In genomic region chr6:168343239-168344167, GRCh38 we compare ENCODE assay signal across 25 cellular contexts. TPM values are rescaled to one million over a fixed set of nuclear protein-coding genes. Genes with fewer than 3 reads are reported as not detected.
DNase-seq lines count a peak whose midpoint lies in the region; ATAC-seq, FAIRE-seq and TF ChIP-seq lines count a peak whose summit lies in the region.
"Had no signal": no experiment of that assay in that cellular context is flagged by ENCODE, and none has a peak within 500 bp of the region (broad histone marks: within the 10 kb centered on the region; RNA-seq: fewer than 3 reads in every experiment).

No MANE protein-coding gene starts in this region.

- H3K27ac ChIP-seq in Karpas-422 (ENCODE audit: low read length) (no peak overlapping the region), H1 (ENCODE audit: low read depth, low read length) (no peak overlapping the region), neuronal stem cell (replicated peaks; ENCODE audit: low read length) (no peak overlapping the region)
- H3K27ac ChIP-seq: SK-N-MC had no signal

- H3K9me2 ChIP-seq in Karpas-422 (replicated peaks; ENCODE audit: insufficient read depth, low read length) = no peaks in the 10 kb centered on the region

- TF ChIP-seq RAD21 in H1 (IDR thresholded peaks at IDR 0.05 in 1 of 2, conservative IDR thresholded peaks at IDR 0.05 in 1 of 2; ENCODE audit: low read depth in 2 of 2, low read length in 2 of 2) = no peak

- no peaks in the 10 kb centered on the region for H3K23me2 ChIP-seq in H1 (ENCODE audit: low read depth, low read length)

- H3K79me1 ChIP-seq in H1 (ENCODE audit: low read depth, low read length) (no peaks in the 10 kb centered on the region), neuronal stem cell (ENCODE audit: low read depth, low read length) (no peaks in the 10 kb centered on the region)

- no peak overlapping the region for H3K4me2 ChIP-seq in Karpas-422 (ENCODE audit: low read depth, low read length, poor library complexity, severe bottlenecking)
- no peak overlapping the region for H3K4me2 ChIP-seq in H1 (ENCODE audit: insufficient read depth in 1 of 2, low read depth in 2 of 2, low read length in 2 of 2)
- H3K4me2 ChIP-seq in neuronal stem cell (ENCODE audit: insufficient read depth, low read length, poor library complexity, severe bottlenecking) = no peak overlapping the region

- no peak for ATAC-seq in GM18861 (IDR thresholded peaks at IDR 0.05; ENCODE audit: unreplicated experiment)
- ATAC-seq: CD8-positive, alpha-beta T cell had no signal

- no peak for TF ChIP-seq CTCF in H1 (IDR thresholded peaks at IDR 0.05; ENCODE audit: control extremely low read depth in 1 of 3, insufficient read depth in 1 of 3, low read depth in 1 of 3, low read length in 3 of 3)

- H4K91ac ChIP-seq in H1 (replicated peaks; ENCODE audit: insufficient read length, low read length) (no peak overlapping the region), neuronal stem cell (ENCODE audit: low read depth, low read length, poor library complexity) (no peak overlapping the region)

- no peak overlapping the region for H2BK5ac ChIP-seq in H1 (ENCODE audit: low read depth, low read length)
- no peak overlapping the region for H2BK5ac ChIP-seq in neuronal stem cell (ENCODE audit: low read length)

- H2BK15ac ChIP-seq in H1 (ENCODE audit: low read length) = no peak overlapping the region
- H2BK15ac ChIP-seq in neuronal stem cell (ENCODE audit: low read length) = no peak overlapping the region

- H3K9ac ChIP-seq in Karpas-422 (ENCODE audit: low read length) (no peak overlapping the region), H1 (replicated peaks in 1 of 4; ENCODE audit: extremely low read depth in 1 of 4, low read depth in 3 of 4, low read length in 3 of 4) (no peak overlapping the region), neuronal stem cell (ENCODE audit: low read depth, low read length, poor library complexity) (no peak overlapping the region)

- H2BK20ac ChIP-seq in H1 (ENCODE audit: low read length) = no peak overlapping the region

- H3K18ac ChIP-seq in H1 (ENCODE audit: extremely low read depth, low read length) = no peak overlapping the region
- peak overlapping the region; percentile 23 for H3K18ac ChIP-seq in neuronal stem cell (ENCODE audit: low read length)

- no peak overlapping the region for H2AK5ac ChIP-seq in H1 (ENCODE audit: low read depth, low read length)
- no peak overlapping the region for H2AK5ac ChIP-seq in neuronal stem cell (ENCODE audit: low read depth, low read length)

- H3K4ac ChIP-seq in H1 (replicated peaks; ENCODE audit: insufficient read length, low read depth, low read length) = no peak overlapping the region
- no peak overlapping the region for H3K4ac ChIP-seq in neuronal stem cell (ENCODE audit: low read length)

- POLR2A ChIA-PET in H1 (lab: Charles Lee; ENCODE audit: partially characterized antibody) = interaction anchor here (2.4 kb wide), 1 partner anchor 17 kb away, joined by 7 read pairs; no protein-coding TSS in a partner anchor

- peak overlapping the region; percentile 41; the same call in 1 of the 2 replicates for H4K8ac ChIP-seq in H1 (ENCODE audit: extremely low read depth, insufficient read depth, low read length)
- no peak overlapping the region for H4K8ac ChIP-seq in neuronal stem cell (ENCODE audit: low read depth, low read length)

- no peak overlapping the region for H3K14ac ChIP-seq in H1 (ENCODE audit: insufficient read length)
- H3K14ac ChIP-seq in neuronal stem cell (ENCODE audit: low read length) = no peak overlapping the region

- H3K23ac ChIP-seq in H1 (ENCODE audit: insufficient read length) (no peak overlapping the region), neuronal stem cell (ENCODE audit: low read depth, low read length, poor library complexity) (no peak overlapping the region)

- H4K5ac ChIP-seq in H1 (ENCODE audit: insufficient read length, low read depth, low read length) = no peak overlapping the region

- H3K9me3 ChIP-seq in Karpas-422 (ENCODE audit: low read length) (no peaks in the 10 kb centered on the region), H1 (ENCODE audit: insufficient read depth in 2 of 2, low read depth in 1 of 2, low read length in 1 of 2) (no peaks in the 10 kb centered on the region), neuronal stem cell (replicated peaks in 1 of 2; ENCODE audit: control insufficient read depth in 2 of 2, insufficient read depth in 1 of 2, low read depth in 1 of 2, low read length in 2 of 2) (peaks cover 0 to 2% of the 10 kb centered on the region in 2 donors)

- DNase-seq in NCI-H1417 (lab: John Stamatoyannopoulos, UW) (peak in 2 of 3 experiments; percentile 19 to 67), NCI-H1417 treated with DMSO at 0.1 percent for 48 hours (lab: John Stamatoyannopoulos, UW) (no peak), Karpas-422 (peak; percentile 14), H1 (ENCODE audit: low read depth in 1 of 2, low spot score in 2 of 2) (no peak), neuronal stem cell (ENCODE audit: low spot score) (no peak), hippocampal formation (lab: John Stamatoyannopoulos, UW) (no peak), glomerular visceral epithelial cell (ENCODE audit: extremely low spot score) (no peak)
- DNase-seq: 8988T, GF-D8, KG1, NCI-H1092, NCI-H187 treated with DMSO at 0.1 percent for 48 hours, NCI-H446, NCI-H69, Right ventricle myocardium superior had no signal

- H3K36me3 ChIP-seq in Karpas-422 (ENCODE audit: insufficient read depth, low read length) (no peaks in the 10 kb centered on the region), H1 (ENCODE audit: control insufficient read depth in 2 of 4, insufficient read depth in 4 of 4, low read length in 3 of 4) (no peaks in the 10 kb centered on the region), neuronal stem cell (replicated peaks in 1 of 2; ENCODE audit: control insufficient read depth in 2 of 2, insufficient read depth in 2 of 2, low read length in 2 of 2) (no peaks in the 10 kb centered on the region)

- TF ChIP-seq POLR2A in H1 (IDR thresholded peaks at IDR 0.05; ENCODE audit: control extremely low read depth in 1 of 2, low read depth in 2 of 2, low read length in 2 of 2) = no peak

- no peaks in the 10 kb centered on the region for H3K4me1 ChIP-seq in Karpas-422 (ENCODE audit: low read length)
- H3K4me1 ChIP-seq in H1 (replicated peaks in 1 of 4; ENCODE audit: control insufficient read depth in 3 of 4, insufficient read depth in 4 of 4, low read length in 3 of 4) = peaks cover 0 to 3% (median 0%) of the 10 kb centered on the region in 4 experiments; a peak in 1 of 7 replicates
- peaks cover 0 to 2% of the 10 kb centered on the region in 2 donors for H3K4me1 ChIP-seq in neuronal stem cell (ENCODE audit: control insufficient read depth in 2 of 2, insufficient read depth in 1 of 2, low read depth in 1 of 2, low read length in 2 of 2)

- no peak overlapping the region for H2BK12ac ChIP-seq in H1 (ENCODE audit: low read depth, low read length)
- no peak overlapping the region for H2BK12ac ChIP-seq in neuronal stem cell (ENCODE audit: low read length)

- WGBS in H1 (ENCODE audit: extremely low coverage in 1 of 2, insufficient coverage in 1 of 2, insufficient read length in 1 of 2, insufficient replicate concordance in 2 of 2, low coverage in 1 of 2, low lambda C conversion rate in 2 of 2, missing lambda C conversion rate in 1 of 2), 2 experiments = 87% methylated on average over 24 of the region's 24 CpGs; no CpG with 5 or more reads in 1 of the 2 experiments
- WGBS in neuronal stem cell (ENCODE audit: extremely low coverage in 2 of 2, insufficient read length in 2 of 2, insufficient replicate concordance in 1 of 2), 2 donors = no CpG with 5 or more reads among the region's 24 CpGs

- H3K56ac ChIP-seq in H1 (replicated peaks; ENCODE audit: insufficient read length, low read depth, low read length) = no peak overlapping the region

- no peak for FAIRE-seq in H1 (lab: Jason Lieb, UNC)
- FAIRE-seq: D721Med, GM12891, GM18507, H54, RCC 7860 had no signal

- H3K4me3 ChIP-seq in Karpas-422 (ENCODE audit: low read length) (no peak overlapping the region), H1 (ENCODE audit: extremely low read depth in 1 of 4, insufficient read depth in 2 of 4, low read depth in 3 of 4, low read length in 4 of 4) (no peak overlapping the region), neuronal stem cell (ENCODE audit: low read length in 2 of 2) (no peak overlapping the region)
- H3K4me3 ChIP-seq: SK-N-MC had no signal

- H2BK120ac ChIP-seq in H1 (replicated peaks; ENCODE audit: low read depth, low read length) (no peak overlapping the region), neuronal stem cell (ENCODE audit: low read depth, low read length) (no peak overlapping the region)

- H3K79me2 ChIP-seq in Karpas-422 (ENCODE audit: low read length) (no peaks in the 10 kb centered on the region), H1 (ENCODE audit: control insufficient read depth in 1 of 2, insufficient read depth in 2 of 2, low read length in 2 of 2) (no peaks in the 10 kb centered on the region)

- H4K20me1 ChIP-seq in Karpas-422 (ENCODE audit: insufficient read depth, low read depth, low read length) (no peaks in the 10 kb centered on the region), H1 (replicated peaks in 1 of 2; ENCODE audit: control insufficient read depth in 1 of 2, insufficient read depth in 2 of 2, low read length in 2 of 2) (no peaks in the 10 kb centered on the region)

- no peak overlapping the region for H2AFZ ChIP-seq in Karpas-422 (ENCODE audit: low read length)
- no peak overlapping the region for H2AFZ ChIP-seq in H1 (ENCODE audit: low read length)
- peak overlapping the region; percentile 70 for H2AFZ ChIP-seq in neuronal stem cell (ENCODE audit: low read length)

- no peaks in the 10 kb centered on the region for H3K27me3 ChIP-seq in Karpas-422 (ENCODE audit: low read length)
- H3K27me3 ChIP-seq in H1 (replicated peaks in 1 of 4; ENCODE audit: control insufficient read depth in 3 of 4, extremely low read depth in 1 of 4, insufficient read depth in 3 of 4, low read length in 3 of 4) = no peaks in the 10 kb centered on the region; a peak in 1 of 7 replicates
- H3K27me3 ChIP-seq in neuronal stem cell (ENCODE audit: control insufficient read depth in 3 of 3, insufficient read depth in 3 of 3, low read depth in 1 of 3, low read length in 3 of 3) = no peaks in the 10 kb centered on the region

- CTCF ChIA-PET in H1 (lab: Charles Lee; ENCODE audit: partially characterized antibody) = interaction anchor here (1.0 to 4.6 kb wide), 6 partner anchors 11 to 185 kb away, joined by 3 to 23 read pairs (median 4); no protein-coding TSS in a partner anchor

- no peak for TF ChIP-seq EP300 in H1 (IDR thresholded peaks at IDR 0.05; ENCODE audit: borderline replicate concordance in 1 of 2, low read depth in 2 of 2, low read length in 2 of 2)

RNA-seq across cellular contexts. Expression of gene DACT2, which starts 23.9 kb away (rescaled TPM):
- total RNA-seq in Karpas-422 (2014; rRNA removed; shearing (Covaris generic); ENCODE audit: low replicate concordance) = not detected in 2 replicates
- total RNA-seq in H1 (2021; fragmentation: NEBNext Ultra II Directional; extraction: Animal tissue kit (Norgen Biotek cat#: 25700)) = 3.1 and 3.9 TPM in 2 replicates
- 2.9 and 4.8 TPM in 2 replicates for polyA plus RNA-seq in H1 (2011; rRNA removed)
- 3.4 TPM for polyA plus RNA-seq in H1 (2011; cell fraction: cytosol; rRNA removed)
- polyA plus RNA-seq in H1 (2011; cell fraction: nucleus; rRNA removed) = 5.3 TPM
- polyA plus RNA-seq in H1 (2012, experiment 1 of 2) = 2.8 to 3.8 TPM (median 3.2 TPM) in 4 replicates
- polyA plus RNA-seq in H1 (2012, experiment 2 of 2) = 3.5 TPM
- polyA plus RNA-seq in H1 (2013, experiment 1 of 2) = 1.6 TPM
- polyA plus RNA-seq in H1 (2013, experiment 2 of 2) = 1.6 TPM
- 1.1 and 1.6 TPM in 2 replicates for polyA minus RNA-seq in H1 (2011; rRNA and poly(A)+ RNA removed)
- polyA minus RNA-seq in H1 (2011; cell fraction: cytosol; rRNA and poly(A)+ RNA removed) = 4.1 TPM
- 2.1 TPM for polyA minus RNA-seq in H1 (2011; cell fraction: nucleus; rRNA and poly(A)+ RNA removed)
- polyA plus RNA-seq in neuronal stem cell (2013, experiment 1 of 2) = 0.46 TPM
- polyA plus RNA-seq in neuronal stem cell (2013, experiment 2 of 2) = 0.51 TPM
- total RNA-seq: CD8-positive, alpha-beta T cell; M059J had no signal
- polyA plus RNA-seq: BJ had no signal

Comparison
In these comparisons a context has a peak if more than half of its experiments do, and no peak if none do; other contexts are left out.
1. DNase-seq: peak in NCI-H1417 (2 of 3) and Karpas-422 (single experiment); none in NCI-H1417 treated with DMSO at 0.1 percent for 48 hours (single experiment), H1 (0 of 2), neuronal stem cell (single experiment), hippocampal formation (0 of 2) and glomerular visceral epithelial cell (single experiment).